8 cellular contexts compared by ENCODE assay signal in the genomic region with DNA sequence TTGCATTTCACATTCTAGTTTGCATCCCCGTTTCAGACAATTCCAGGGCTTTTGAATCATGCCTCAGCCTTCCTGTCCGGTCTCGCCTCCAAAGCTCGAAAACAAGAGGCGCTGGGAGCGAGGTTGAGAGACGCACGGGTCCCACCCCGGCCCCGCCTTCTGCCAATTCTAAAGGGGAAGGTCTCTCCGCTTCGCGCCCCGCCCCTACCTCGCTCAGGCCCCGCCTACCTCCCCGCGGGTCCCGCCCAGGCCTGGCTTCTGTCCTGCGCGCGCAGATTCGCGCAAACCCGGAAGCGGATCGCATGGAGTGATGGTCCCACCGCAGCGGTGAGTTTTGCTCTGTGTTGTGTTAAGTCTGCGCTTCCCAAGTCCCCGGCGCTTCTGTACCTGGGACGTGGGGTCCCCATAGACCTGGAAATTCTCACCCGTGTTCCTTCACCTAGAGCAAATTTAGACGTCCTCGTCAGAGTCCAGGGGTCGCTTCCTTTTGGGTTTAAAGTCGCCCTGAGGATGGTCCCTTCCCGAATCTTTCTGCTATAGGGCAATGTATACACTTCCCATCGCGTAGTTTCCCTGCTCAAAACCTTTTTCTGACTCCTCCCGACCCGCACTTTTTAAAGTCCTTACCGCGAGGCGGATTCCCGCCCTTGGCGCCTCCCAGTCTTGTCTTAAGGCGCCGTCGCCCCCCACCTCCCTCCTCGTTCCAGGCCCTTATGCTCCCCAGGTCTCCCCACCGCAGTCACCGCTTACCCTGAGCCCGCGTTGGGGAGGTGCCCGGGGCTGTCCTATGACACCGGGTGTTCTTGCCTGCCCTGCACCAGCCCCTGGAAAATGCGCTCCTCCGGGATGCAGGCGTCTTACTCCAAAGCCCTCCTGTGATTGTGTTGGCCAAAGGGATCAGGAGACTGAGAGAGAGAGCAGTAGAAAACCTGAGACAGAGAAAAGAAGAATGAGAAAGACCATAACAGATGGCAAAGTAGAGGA. TPM values are rescaled to one million over a fixed set of nuclear protein-coding genes. Genes with fewer than 3 reads are reported as not detected.
DNase-seq lines count a peak whose midpoint lies in the region; ATAC-seq and TF ChIP-seq lines count a peak whose summit lies in the region.

A gene (plus strand): TSS at position 284 of the 984 bp plus-strand sequence. CDS start 7,559 bp downstream, outside the sequence.

- H3K36me3 ChIP-seq in CD4-positive, CD25-positive, alpha-beta regulatory T cell (ENCODE audit: control insufficient read depth, insufficient read depth, low read length), result peaks cover 25% of the 10 kb centered on the region

- DNase-seq in CD4-positive, CD25-positive, alpha-beta regulatory T cell, result peak; percentile 87 to 96 (median 92)
- DNase-seq in NCI-H774 (lab: John Stamatoyannopoulos, UW), result peak; percentile 87
- DNase-seq in activated CD8-positive, alpha-beta T cell treated with anti-CD3 and anti-CD28 coated beads for 36 hours, result peak; percentile 96
- DNase-seq in effector CD8-positive, alpha-beta T cell (lab: John Stamatoyannopoulos, UW), result peak; percentile 97
- peak; percentile 91 for DNase-seq in medulla oblongata (ENCODE audit: extremely low spot score)
- peak; percentile 86 to 94 (median 91) for DNase-seq in stimulated activated CD4-positive, alpha-beta T cell treated with anti-CD3 and anti-CD28 coated beads, TNF-alpha, amount 100 ng/mL, for 48 hours (ENCODE audit: low read depth in 3 of 3)

- H3K9me3 Mint-ChIP-seq in CD4-positive, CD25-positive, alpha-beta regulatory T cell, result peaks cover under 1 to 30% (median 11%) of the 10 kb centered on the region in 7 donors
- H3K9me3 Mint-ChIP-seq in activated CD8-positive, alpha-beta T cell treated with anti-CD3 and anti-CD28 coated beads for 36 hours, result peaks cover 20% of the 10 kb centered on the region

- POLR2A ChIA-PET in activated CD8-positive, alpha-beta T cell treated with anti-CD3 and anti-CD28 coated beads for 36 hours (lab: Charles Lee), result interaction anchor here (1.0 kb wide), 1 partner anchor 25 kb away, joined by 3 read pairs; no protein-coding TSS in a partner anchor

- no peak for TF ChIP-seq CTCF in activated CD8-positive, alpha-beta T cell treated with anti-CD3 and anti-CD28 coated beads for 36 hours (IDR thresholded peaks at IDR 0.05)

- CTCF ChIA-PET in activated CD8-positive, alpha-beta T cell treated with anti-CD3 and anti-CD28 coated beads for 36 hours (lab: Charles Lee), result no interaction called here

- H3K4me1 ChIP-seq in CD4-positive, CD25-positive, alpha-beta regulatory T cell (ENCODE audit: control insufficient read depth, insufficient read depth, low read length, poor library complexity, severe bottlenecking), result peaks cover 14% of the 10 kb centered on the region

- intact Hi-C loops in activated CD8-positive, alpha-beta T cell treated with anti-CD3 and anti-CD28 coated beads for 36 hours (cut with micrococcal nuclease), result no loop called here

- H3K4me3 ChIP-seq in CD4-positive, CD25-positive, alpha-beta regulatory T cell (ENCODE audit: low read depth, low read length), result peak within 1 kb of the TSS; percentile 96

- H3K36me3 Mint-ChIP-seq in CD4-positive, CD25-positive, alpha-beta regulatory T cell, result peaks cover 22% of the 10 kb centered on the region
- peaks cover 37% of the 10 kb centered on the region for H3K36me3 Mint-ChIP-seq in activated CD8-positive, alpha-beta T cell treated with anti-CD3 and anti-CD28 coated beads for 36 hours (ENCODE audit: low read depth)

- H3K27me3 ChIP-seq in CD4-positive, CD25-positive, alpha-beta regulatory T cell (ENCODE audit: control insufficient read depth, insufficient read depth, low read length), result no peaks in the 10 kb centered on the region

- ATAC-seq in CD4-positive, CD25-positive, alpha-beta regulatory T cell (ENCODE audit: low read depth in 2 of 2), result peak; percentile 97
- ATAC-seq in GM19395 (IDR thresholded peaks at IDR 0.05; ENCODE audit: unreplicated experiment) (peak; percentile 84), HG03565 (IDR thresholded peaks at IDR 0.05; ENCODE audit: unreplicated experiment) (peak; percentile 91)
- peak; percentile 100 for ATAC-seq in activated CD8-positive, alpha-beta T cell treated with anti-CD3 and anti-CD28 coated beads for 36 hours

- peaks cover 5 to 37% (median 14%) of the 10 kb centered on the region in 4 donors for H3K4me1 Mint-ChIP-seq in CD4-positive, CD25-positive, alpha-beta regulatory T cell
- peaks cover 14% of the 10 kb centered on the region for H3K4me1 Mint-ChIP-seq in activated CD8-positive, alpha-beta T cell treated with anti-CD3 and anti-CD28 coated beads for 36 hours (ENCODE audit: low read depth)

- H3K4me3 Mint-ChIP-seq in CD4-positive, CD25-positive, alpha-beta regulatory T cell, result peak within 1 kb of the TSS; percentile 97 to 99 (median 97)
- peak within 1 kb of the TSS; percentile 85 for H3K4me3 Mint-ChIP-seq in activated CD8-positive, alpha-beta T cell treated with anti-CD3 and anti-CD28 coated beads for 36 hours

- peak within 1 kb of the TSS; percentile 72 for H3K27ac ChIP-seq in CD4-positive, CD25-positive, alpha-beta regulatory T cell (ENCODE audit: insufficient read depth, low read length, poor library complexity, severe bottlenecking)

- peak within 1 kb of the TSS; percentile 92 to 97 (median 96) for H3K27ac Mint-ChIP-seq in CD4-positive, CD25-positive, alpha-beta regulatory T cell
- peak within 1 kb of the TSS; percentile 90 for H3K27ac Mint-ChIP-seq in activated CD8-positive, alpha-beta T cell treated with anti-CD3 and anti-CD28 coated beads for 36 hours

- H3K9me3 ChIP-seq in CD4-positive, CD25-positive, alpha-beta regulatory T cell (ENCODE audit: control insufficient read depth in 2 of 2, low read length in 2 of 2), result peaks cover 13 to 39% of the 10 kb centered on the region in 2 experiments

- no peaks in the 10 kb centered on the region for H3K27me3 Mint-ChIP-seq in CD4-positive, CD25-positive, alpha-beta regulatory T cell
- H3K27me3 Mint-ChIP-seq in activated CD8-positive, alpha-beta T cell treated with anti-CD3 and anti-CD28 coated beads for 36 hours, result peaks cover 5% of the 10 kb centered on the region

RNA-seq across cellular contexts. Expression of the gene that starts here (rescaled TPM):
- 8.8 TPM for total RNA-seq in CD4-positive, CD25-positive, alpha-beta regulatory T cell
- polyA plus RNA-seq in CD4-positive, CD25-positive, alpha-beta regulatory T cell, result 10 to 100 TPM in 2 of 4 donors, 1 to 10 TPM in 2; 7.3 to 19.8 (median 11.0) TPM
- 1 to 10 TPM; 5.5 to 5.6 TPM for total RNA-seq in activated CD8-positive, alpha-beta T cell treated with anti-CD3 and anti-CD28 coated beads for 36 hours

Comparison
In these comparisons a context has a peak if more than half of its experiments do, and no peak if none do; other contexts are left out.
1. Peak in every context shown above with its lines: DNase-seq, ATAC-seq, H3K4me3 ChIP-seq and H3K27ac ChIP-seq.